2 cellular contexts compared by ENCODE assay signal in genomic region chr3:134312873-134313838, GRCh38.
TF ChIP-seq lines count a peak whose summit lies in the region.

No MANE protein-coding gene starts in this region.

TF ChIP-seq in HCT116, 20 proteins besides CTCF, POLR2A, EP300 and RAD21 (continued from another document):
- TF ChIP-seq ZBTB33 (IDR thresholded peaks at IDR 0.05; ENCODE audit: extremely low read depth, insufficient replicate concordance, low read length) (no peak), POLR2AphosphoS5 (IDR thresholded peaks at IDR 0.05; ENCODE audit: low read depth, low read length) (peak; percentile 88)

TF ChIP-seq in K562, 482 proteins besides CTCF, POLR2A, EP300 and RAD21 (continued from another document):
- TF ChIP-seq JUND (IDR thresholded peaks at IDR 0.05; ENCODE audit: borderline replicate concordance, low read depth, low read length) = no peak
- TF ChIP-seq JUND (tag; IDR thresholded peaks at IDR 0.05; ENCODE audit: borderline replicate concordance, low read depth, low read length) = no peak
- no peak for TF ChIP-seq MEF2A (IDR thresholded peaks at IDR 0.05; ENCODE audit: control insufficient read depth, low read depth, low read length)
- TF ChIP-seq BRF1 (IDR thresholded peaks at IDR 0.05; ENCODE audit: borderline replicate concordance, extremely low read depth, insufficient read length) = no peak
TF ChIP-seq in K562: peak in this region for 0.
